ENCODE assay signal across 26 cellular contexts in the genomic region with DNA sequence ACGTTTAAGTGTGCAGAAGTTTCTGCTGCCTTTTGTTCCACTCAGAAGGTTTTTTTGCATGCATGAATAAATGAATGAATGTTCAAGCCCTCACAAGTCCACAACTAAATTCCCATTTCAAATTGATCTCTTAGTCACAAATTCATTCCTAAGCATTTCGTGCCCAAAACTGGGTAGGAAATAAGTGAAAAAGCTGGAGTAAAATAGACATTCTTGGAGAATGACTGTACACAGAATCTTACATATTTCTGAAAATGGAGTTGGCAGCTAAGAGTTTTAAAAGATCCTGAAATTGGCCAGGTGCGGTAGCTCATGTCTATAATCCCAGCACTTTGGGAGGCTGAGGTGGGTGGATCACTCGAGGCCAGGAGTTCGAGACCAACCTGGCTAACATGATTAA.
"Had no signal": no experiment of that assay in that cellular context is flagged by ENCODE, and none has a peak within 500 bp of the region (broad histone marks: within the 10 kb centered on the region; RNA-seq: fewer than 3 reads in every experiment).

No MANE protein-coding gene starts in this region.

- H3K9me3 Mint-ChIP-seq: activated T-cell treated with anti-CD3 and anti-CD28 coated beads, Interleukin-2, amount 50 U/mL, for 24 hours had no signal

- H3K4me3 ChIP-seq: body of pancreas, colonic mucosa, heart left ventricle, left lung, lower lobe of right lung, neural progenitor cell, psoas muscle, right atrium auricular region, testis, transverse colon had no signal

- DNase-seq: activated CD4-positive, alpha-beta memory T cell treated with anti-CD3 and anti-CD28 coated beads, Interleukin-2, amount 10 ng/mL, durations not matched to agents 7 days and 5 days; activated CD4-positive, alpha-beta T cell treated with anti-CD3 and anti-CD28 coated beads, Interleukin-2, amount 10 ng/mL, durations not matched to agents 24 days and 14 days; activated CD4-positive, CD25-positive, alpha-beta regulatory T cell treated with anti-CD3 and anti-CD28 coated beads, Interleukin-2, amount 50 U/mL, for 72 hours; activated CD8-positive, alpha-beta memory T cell treated with anti-CD3 and anti-CD28 coated beads, Interleukin-2, amount 50 U/mL, for 48 hours; activated gamma-delta T cell; activated naive CD4-positive, alpha-beta T cell treated with anti-CD3 and anti-CD28 coated beads, Interleukin-2, amount 50 U/mL, for 16 hours; activated T-cell treated with anti-CD3 and anti-CD28 coated beads, Interleukin-2, amount 50 U/mL, for 24 hours; amygdala; body of pancreas; colonic mucosa; effector CD8-positive, alpha-beta T cell; heart left ventricle; kidney glomerular epithelial cell; left lung; lower lobe of right lung; mesenchymal stem cell; naive thymus-derived CD8-positive, alpha-beta T cell; occipital lobe; psoas muscle; stimulated activated CD4-positive, alpha-beta T cell treated with anti-CD3 and anti-CD28 coated beads, Interleukin-2, amount 100 ng/mL, for 48 hours; stimulated activated naive CD4-positive, alpha-beta T cell treated with Interleukin-2 at 50 U/mL for 16 hours; T-helper 2 cell; testis; transverse colon had no signal

- H3K4me3 Mint-ChIP-seq: activated CD4-positive, alpha-beta memory T cell treated with anti-CD3 and anti-CD28 coated beads, Interleukin-2, amount 10 ng/mL, durations not matched to agents 7 days and 5 days; activated CD4-positive, alpha-beta T cell treated with anti-CD3 and anti-CD28 coated beads, Interleukin-2, amount 10 ng/mL, durations not matched to agents 24 days and 14 days; activated T-cell treated with anti-CD3 and anti-CD28 coated beads, Interleukin-2, amount 50 U/mL, for 24 hours; naive thymus-derived CD8-positive, alpha-beta T cell; neural progenitor cell had no signal

- H3K4me1 Mint-ChIP-seq: activated CD4-positive, alpha-beta memory T cell treated with anti-CD3 and anti-CD28 coated beads, Interleukin-2, amount 10 ng/mL, durations not matched to agents 7 days and 5 days; activated CD4-positive, alpha-beta T cell treated with anti-CD3 and anti-CD28 coated beads, Interleukin-2, amount 10 ng/mL, durations not matched to agents 24 days and 14 days; neural progenitor cell had no signal

- ATAC-seq: body of pancreas; heart left ventricle; left lung; lower lobe of right lung; naive thymus-derived CD8-positive, alpha-beta T cell; psoas muscle had no signal

- H3K27ac Mint-ChIP-seq: activated CD4-positive, alpha-beta memory T cell treated with anti-CD3 and anti-CD28 coated beads, Interleukin-2, amount 10 ng/mL, durations not matched to agents 7 days and 5 days; activated CD4-positive, alpha-beta T cell treated with anti-CD3 and anti-CD28 coated beads, Interleukin-2, amount 10 ng/mL, durations not matched to agents 24 days and 14 days; activated T-cell treated with anti-CD3 and anti-CD28 coated beads, Interleukin-2, amount 50 U/mL, for 24 hours; naive thymus-derived CD8-positive, alpha-beta T cell; neural progenitor cell had no signal

- H3K36me3 Mint-ChIP-seq: naive thymus-derived CD8-positive, alpha-beta T cell; neural progenitor cell had no signal
